ENCODE assay signal across 18 cellular contexts in the genomic region with DNA sequence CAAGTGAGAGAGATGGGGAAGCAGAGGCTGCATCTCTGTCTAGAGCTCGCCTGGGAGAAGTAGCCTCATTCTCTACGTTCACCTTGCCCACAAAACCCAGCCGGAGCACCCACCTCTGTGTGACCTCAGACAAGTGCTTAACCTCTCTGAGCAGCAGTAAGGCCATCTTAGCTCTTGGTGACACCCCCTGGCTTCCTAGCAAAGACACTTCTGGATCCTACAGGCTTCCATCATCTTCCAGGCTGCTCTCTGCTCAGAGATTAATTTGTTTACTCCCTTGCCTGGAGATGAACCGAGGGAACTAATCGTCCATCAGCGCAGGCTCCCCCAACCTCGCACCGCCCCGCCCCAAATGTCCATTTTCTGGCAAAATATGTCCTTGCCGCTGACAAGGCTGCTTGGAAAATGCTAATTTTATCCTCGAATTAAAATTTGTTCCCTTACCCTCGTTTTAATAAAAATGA. TPM values are rescaled to one million over a fixed set of nuclear protein-coding genes. Genes with fewer than 3 reads are reported as not detected.
A peak's percentile ranks its signal among the peaks of the same experiment; 100 is the strongest.
DNase-seq lines count a peak whose midpoint lies in the region; ATAC-seq and TF ChIP-seq lines count a peak whose summit lies in the region.
"Had no signal": no experiment of that assay in that cellular context is flagged by ENCODE, and none has a peak within 500 bp of the region (broad histone marks: within the 10 kb centered on the region; RNA-seq: fewer than 3 reads in every experiment).

No MANE protein-coding gene starts in this region.

- no peak for TF ChIP-seq CTCF in A673 (conservative IDR thresholded peaks at IDR 0.05; ENCODE audit: low read depth, low read length)
- TF ChIP-seq CTCF in GM23338 (conservative IDR thresholded peaks at IDR 0.05; ENCODE audit: low read depth in 2 of 2) = no peak
- no peak for TF ChIP-seq CTCF in VCaP (conservative IDR thresholded peaks at IDR 0.05)

- POLR2A ChIA-PET in A673 (lab: Charles Lee; ENCODE audit: low non-redundant PET) = no interaction called here

- H3K36me3 ChIP-seq in A673 (ENCODE audit: insufficient read depth, low read length, poor library complexity, severe bottlenecking) (no peaks in the 10 kb centered on the region), GM23338 (ENCODE audit: insufficient read depth) (no peaks in the 10 kb centered on the region), muscle layer of duodenum (ENCODE audit: control insufficient read depth in 1 of 2, insufficient read depth in 2 of 2, low read length in 2 of 2) (no peaks in the 10 kb centered on the region)
- H3K36me3 ChIP-seq: heart left ventricle, vagina had no signal

- no peaks in the 10 kb centered on the region for H3K36me3 Mint-ChIP-seq in GM23338 (ENCODE audit: low read depth)
- no peaks in the 10 kb centered on the region for H3K36me3 Mint-ChIP-seq in activated T-helper 2 cell treated with anti-CD3 and anti-CD28 coated beads, Interferon-gamma antibody, Interleukin-2, Interleukin-4, amounts not matched to agents 10 μg/mL and 5 μg/mL and 100 μg/mL, durations not matched to agents 14 hours and 24 hours and 36 hours (ENCODE audit: low read depth)
- H3K36me3 Mint-ChIP-seq: activated CD8-positive, alpha-beta memory T cell treated with anti-CD3 and anti-CD28 coated beads, Interleukin-2, amount 10 ng/mL, durations not matched to agents 7 days and 5 days; activated naive CD4-positive, alpha-beta T cell treated with anti-CD3 and anti-CD28 coated beads, Interleukin-2, amount 10 ng/mL, durations not matched to agents 7 days and 5 days had no signal

- H3K79me2 ChIP-seq in GM23338 (replicated peaks; ENCODE audit: insufficient read depth) = no peaks in the 10 kb centered on the region

- CTCF ChIA-PET in A673 (lab: Charles Lee) = no interaction called here

- H3K4me3 ChIP-seq in A673 (ENCODE audit: low read depth, low read length, poor library complexity, severe bottlenecking) (peak overlapping the region; percentile 38), GM23338 (no peak overlapping the region), muscle layer of duodenum (ENCODE audit: low read depth in 1 of 2, low read length in 2 of 2) (peak overlapping the region; percentile 16 to 48)

- no peak overlapping the region for H3K4me3 Mint-ChIP-seq in GM23338
- no peak overlapping the region for H3K4me3 Mint-ChIP-seq in activated T-helper 2 cell treated with anti-CD3 and anti-CD28 coated beads, Interferon-gamma antibody, Interleukin-2, Interleukin-4, amounts not matched to agents 10 μg/mL and 5 μg/mL and 100 μg/mL, durations not matched to agents 14 hours and 24 hours and 36 hours (ENCODE audit: low read depth)
- H3K4me3 Mint-ChIP-seq: activated CD8-positive, alpha-beta memory T cell treated with anti-CD3 and anti-CD28 coated beads, Interleukin-2, amount 10 ng/mL, durations not matched to agents 7 days and 5 days; activated naive CD4-positive, alpha-beta T cell treated with anti-CD3 and anti-CD28 coated beads, Interleukin-2, amount 10 ng/mL, durations not matched to agents 7 days and 5 days had no signal

- intact Hi-C loops in A673 (cut with micrococcal nuclease; ENCODE audit: unreplicated experiment) = no loop called here
- intact Hi-C loops in activated T-helper 2 cell treated with anti-CD3 and anti-CD28 coated beads, Interferon-gamma antibody, Interleukin-2, Interleukin-4, amounts not matched to agents 10 μg/mL and 5 μg/mL and 100 μg/mL, durations not matched to agents 14 hours and 24 hours and 36 hours (cut with micrococcal nuclease) = no loop called here

- no TSS peak for BruUV-seq in A673 (replicated peaks; lab: Mats Ljungman, UMichigan)

- no peaks in the 10 kb centered on the region for H3F3A ChIP-seq in GM23338 (replicated peaks; ENCODE audit: low read depth)

- no peak for DNase-seq in A673 (ENCODE audit: low spot score)
- no peak for DNase-seq in GM23338 (ENCODE audit: low spot score)
- no peak for DNase-seq in NCI-H748 (lab: John Stamatoyannopoulos, UW; ENCODE audit: unreplicated experiment)
- no peak for DNase-seq in activated T-helper 2 cell treated with anti-CD3 and anti-CD28 coated beads, Interferon-gamma antibody, Interleukin-2, Interleukin-4, amounts not matched to agents 10 μg/mL and 5 μg/mL and 100 μg/mL, durations not matched to agents 14 hours and 24 hours and 36 hours (ENCODE audit: low spot score)
- DNase-seq: activated CD8-positive, alpha-beta memory T cell treated with anti-CD3 and anti-CD28 coated beads, Interleukin-2, amount 10 ng/mL, durations not matched to agents 7 days and 5 days; activated naive CD4-positive, alpha-beta T cell treated with anti-CD3 and anti-CD28 coated beads, Interleukin-2, amount 10 ng/mL, durations not matched to agents 7 days and 5 days; central memory CD4-positive, alpha-beta T cell; IMR-90; left cardiac atrium; NCI-H1930; stimulated activated CD4-positive, alpha-beta T cell treated with anti-CD3 and anti-CD28 coated beads, Interleukin-2, amount 100 ng/mL, for 48 hours had no signal

- H3K27ac ChIP-seq in A673 (ENCODE audit: low read depth, low read length, poor library complexity, severe bottlenecking) (no peak overlapping the region), GM23338 (ENCODE audit: low read depth) (no peak overlapping the region), VCaP (peak overlapping the region; percentile 64), muscle layer of duodenum (ENCODE audit: low read length) (no peak overlapping the region)
- H3K27ac ChIP-seq: C4-2B, heart left ventricle, vagina had no signal

- H4K20me1 ChIP-seq in GM23338 (replicated peaks; ENCODE audit: insufficient read depth) = no peaks in the 10 kb centered on the region

- H3K4me1 ChIP-seq in A673 (ENCODE audit: insufficient read depth, low read length, poor library complexity, severe bottlenecking) (peaks cover 13% of the 10 kb centered on the region), GM23338 (ENCODE audit: insufficient read depth) (peaks cover 12% of the 10 kb centered on the region; the same call in 1 of the 2 replicates), muscle layer of duodenum (ENCODE audit: control insufficient read depth in 1 of 2, insufficient read depth in 2 of 2, low read length in 2 of 2) (no peaks in the 10 kb centered on the region)
- H3K4me1 ChIP-seq: vagina had no signal

- peaks cover 5% of the 10 kb centered on the region for H3K27me3 Mint-ChIP-seq in GM23338 (ENCODE audit: insufficient read depth, low read depth, poor library complexity)
- peaks cover 12% of the 10 kb centered on the region for H3K27me3 Mint-ChIP-seq in activated T-helper 2 cell treated with anti-CD3 and anti-CD28 coated beads, Interferon-gamma antibody, Interleukin-2, Interleukin-4, amounts not matched to agents 10 μg/mL and 5 μg/mL and 100 μg/mL, durations not matched to agents 14 hours and 24 hours and 36 hours (ENCODE audit: low read depth)

- no peaks in the 10 kb centered on the region for H3K9me3 ChIP-seq in A673 (ENCODE audit: low read depth, low read length, poor library complexity, severe bottlenecking)
- H3K9me3 ChIP-seq in muscle layer of duodenum (ENCODE audit: control insufficient read depth in 1 of 2, low read length in 2 of 2) = no peaks in the 10 kb centered on the region
- H3K9me3 ChIP-seq: vagina had no signal

- no peaks in the 10 kb centered on the region for H3K9me2 ChIP-seq in GM23338 (ENCODE audit: insufficient read depth)

- ATAC-seq in GM23338 (no peak), GM21825 (IDR thresholded peaks at IDR 0.05; ENCODE audit: unreplicated experiment) (no peak), GM19351 (IDR thresholded peaks at IDR 0.05; ENCODE audit: unreplicated experiment) (no peak)
- ATAC-seq: activated CD8-positive, alpha-beta memory T cell treated with anti-CD3 and anti-CD28 coated beads, Interleukin-2, amount 10 ng/mL, durations not matched to agents 7 days and 5 days had no signal

- peak overlapping the region; percentile 73 for H2AFZ ChIP-seq in GM23338

- no peak overlapping the region for H3K4me2 ChIP-seq in GM23338

- H3K9me3 Mint-ChIP-seq in GM23338 = 0 out of 3 replicates have a peak, but pooled peaks cover 6% of the 10 kb centered on the region
- H3K9me3 Mint-ChIP-seq in activated T-helper 2 cell treated with anti-CD3 and anti-CD28 coated beads, Interferon-gamma antibody, Interleukin-2, Interleukin-4, amounts not matched to agents 10 μg/mL and 5 μg/mL and 100 μg/mL, durations not matched to agents 14 hours and 24 hours and 36 hours = peaks cover 2% of the 10 kb centered on the region

- H3K27ac Mint-ChIP-seq in GM23338 = no peak overlapping the region
- no peak overlapping the region for H3K27ac Mint-ChIP-seq in activated T-helper 2 cell treated with anti-CD3 and anti-CD28 coated beads, Interferon-gamma antibody, Interleukin-2, Interleukin-4, amounts not matched to agents 10 μg/mL and 5 μg/mL and 100 μg/mL, durations not matched to agents 14 hours and 24 hours and 36 hours
- H3K27ac Mint-ChIP-seq: activated CD8-positive, alpha-beta memory T cell treated with anti-CD3 and anti-CD28 coated beads, Interleukin-2, amount 10 ng/mL, durations not matched to agents 7 days and 5 days; activated naive CD4-positive, alpha-beta T cell treated with anti-CD3 and anti-CD28 coated beads, Interleukin-2, amount 10 ng/mL, durations not matched to agents 7 days and 5 days had no signal

- peaks cover 14% of the 10 kb centered on the region for H3K4me1 Mint-ChIP-seq in GM23338
- H3K4me1 Mint-ChIP-seq in activated T-helper 2 cell treated with anti-CD3 and anti-CD28 coated beads, Interferon-gamma antibody, Interleukin-2, Interleukin-4, amounts not matched to agents 10 μg/mL and 5 μg/mL and 100 μg/mL, durations not matched to agents 14 hours and 24 hours and 36 hours (ENCODE audit: low read depth) = peaks cover 4% of the 10 kb centered on the region
- H3K4me1 Mint-ChIP-seq: activated naive CD4-positive, alpha-beta T cell treated with anti-CD3 and anti-CD28 coated beads, Interleukin-2, amount 10 ng/mL, durations not matched to agents 7 days and 5 days had no signal

- H3K27me3 ChIP-seq in A673 (replicated peaks; ENCODE audit: insufficient read depth, low read depth, low read length, poor library complexity) = no peaks in the 10 kb centered on the region
- H3K27me3 ChIP-seq in GM23338 (ENCODE audit: insufficient read depth) = no peaks in the 10 kb centered on the region
- H3K27me3 ChIP-seq in muscle layer of duodenum (ENCODE audit: low read depth, low read length) = no peaks in the 10 kb centered on the region
- H3K27me3 ChIP-seq: vagina had no signal

TF ChIP-seq in GM23338, 12 proteins besides CTCF, POLR2A, EP300 and RAD21 (continues in another document):
- TF ChIP-seq CREB1 (CRISPR knock-in tag; IDR thresholded peaks at IDR 0.05; ENCODE audit: low read depth) (no peak), STAT1 (IDR thresholded peaks at IDR 0.05; ENCODE audit: unreplicated experiment) (no peak), EZH2 (IDR thresholded peaks at IDR 0.05; ENCODE audit: low read depth, unreplicated experiment) (no peak)

RNA-seq across cellular contexts. Expression of gene CTNNBL1, which starts 24.0 kb away (rescaled TPM):
- total RNA-seq in A673 (2021) = 88.5 and 99.9 TPM in 2 replicates
- 36.3 and 46.1 TPM in 2 replicates for total RNA-seq in GM23338 (2014; rRNA removed; shearing (Covaris generic))
- 68.7 and 71.2 TPM in 2 replicates for polyA plus RNA-seq in GM23338 (2016; fragmentation: Nextera tagmentation; extraction: Ambion mirVana)
- total RNA-seq in activated T-helper 2 cell treated with anti-CD3 and anti-CD28 coated beads, Interferon-gamma antibody, Interleukin-2, Interleukin-4, amounts not matched to agents 10 μg/mL and 5 μg/mL and 100 μg/mL, durations not matched to agents 14 hours and 24 hours and 36 hours = 100 and 108 TPM in 2 replicates
